In genomic region chr1:115130786-115131185, GRCh38 we compare ENCODE assay signal across 34 cellular contexts. TPM values are rescaled to one million over a fixed set of nuclear protein-coding genes. Genes with fewer than 3 reads are reported as not detected.
"Had no signal": no experiment of that assay in that cellular context is flagged by ENCODE, and none has a peak within 500 bp of the region (broad histone marks: within the 10 kb centered on the region; RNA-seq: fewer than 3 reads in every experiment).

No MANE protein-coding gene starts in this region.

- H3K36me3 Mint-ChIP-seq: activated CD4-positive, alpha-beta memory T cell treated with anti-CD3 and anti-CD28 coated beads for 36 hours; activated naive CD4-positive, alpha-beta T cell treated with anti-CD3 and anti-CD28 coated beads, Interleukin-2, amount 10 ng/mL, durations not matched to agents 7 days and 5 days; activated naive CD8-positive, alpha-beta T cell had no signal

- H3K9me3 Mint-ChIP-seq: activated B cell treated with CpG ODN at 0.5 μM for 24 hours; activated CD4-positive, alpha-beta memory T cell treated with anti-CD3 and anti-CD28 coated beads for 36 hours; activated naive CD4-positive, alpha-beta T cell treated with anti-CD3 and anti-CD28 coated beads, Interleukin-2, amount 10 ng/mL, durations not matched to agents 7 days and 5 days; activated naive CD8-positive, alpha-beta T cell treated with anti-CD3 and anti-CD28 coated beads, Interleukin-2, amount 50 U/mL, for 24 hours; activated T-cell treated with anti-CD3 and anti-CD28 coated beads, Interleukin-2, amount 50 U/mL, for 4 hours; activated T-helper 1 cell treated with anti-CD3 and anti-CD28 coated beads, Interleukin-12 subunit alpha, Interleukin-12 subunit beta, Interleukin-2, Interleukin-4 antibody, amounts not matched to agents 30 ng/mL and 10 ng/mL and 1 ng/mL, durations not matched to agents 14 hours and 24 hours and 36 hours had no signal

- H3K27me3 Mint-ChIP-seq: activated B cell treated with CpG ODN at 0.5 μM for 24 hours; activated naive CD4-positive, alpha-beta T cell treated with anti-CD3 and anti-CD28 coated beads, Interleukin-2, amount 10 ng/mL, durations not matched to agents 7 days and 5 days; activated naive CD8-positive, alpha-beta T cell treated with anti-CD3 and anti-CD28 coated beads, Interleukin-2, amount 50 U/mL, for 24 hours had no signal

- H3K4me3 Mint-ChIP-seq: activated B cell treated with CpG ODN at 0.5 μM for 24 hours; activated CD4-positive, alpha-beta memory T cell treated with anti-CD3 and anti-CD28 coated beads for 36 hours; activated naive CD4-positive, alpha-beta T cell treated with anti-CD3 and anti-CD28 coated beads, Interleukin-2, amount 10 ng/mL, durations not matched to agents 7 days and 5 days; activated naive CD8-positive, alpha-beta T cell; activated naive CD8-positive, alpha-beta T cell treated with anti-CD3 and anti-CD28 coated beads, Interleukin-2, amount 50 U/mL, for 24 hours; activated T-cell treated with anti-CD3 and anti-CD28 coated beads, Interleukin-2, amount 50 U/mL, for 4 hours; activated T-helper 1 cell treated with anti-CD3 and anti-CD28 coated beads, Interleukin-12 subunit alpha, Interleukin-12 subunit beta, Interleukin-2, Interleukin-4 antibody, amounts not matched to agents 30 ng/mL and 10 ng/mL and 1 ng/mL, durations not matched to agents 14 hours and 24 hours and 36 hours had no signal

- ATAC-seq: activated naive CD8-positive, alpha-beta T cell treated with anti-CD3 and anti-CD28 coated beads, Interleukin-2, amount 50 U/mL, for 24 hours; activated T-cell treated with anti-CD3 and anti-CD28 coated beads, Interleukin-2, amount 50 U/mL, for 4 hours; K562; PC-3 had no signal

- H3K27ac Mint-ChIP-seq: activated B cell treated with CpG ODN at 0.5 μM for 24 hours; activated CD4-positive, alpha-beta memory T cell treated with anti-CD3 and anti-CD28 coated beads for 36 hours; activated naive CD4-positive, alpha-beta T cell treated with anti-CD3 and anti-CD28 coated beads, Interleukin-2, amount 10 ng/mL, durations not matched to agents 7 days and 5 days; activated naive CD8-positive, alpha-beta T cell; activated naive CD8-positive, alpha-beta T cell treated with anti-CD3 and anti-CD28 coated beads, Interleukin-2, amount 50 U/mL, for 24 hours; activated T-helper 1 cell treated with anti-CD3 and anti-CD28 coated beads, Interleukin-12 subunit alpha, Interleukin-12 subunit beta, Interleukin-2, Interleukin-4 antibody, amounts not matched to agents 30 ng/mL and 10 ng/mL and 1 ng/mL, durations not matched to agents 14 hours and 24 hours and 36 hours had no signal

- DNase-seq: activated B cell treated with CpG ODN at 0.5 μM for 24 hours; activated CD4-positive, alpha-beta memory T cell treated with anti-CD3 and anti-CD28 coated beads for 36 hours; activated CD4-positive, alpha-beta T cell treated with anti-CD3 and anti-CD28 coated beads for 4 hours; activated CD4-positive, alpha-beta T cell treated with anti-CD3 and anti-CD28 coated beads, Interleukin-2, amount 50 U/mL, for 1 hour; activated CD4-positive, CD25-positive, alpha-beta regulatory T cell treated with anti-CD3 and anti-CD28 coated beads, Interleukin-2, amount 50 U/mL, for 72 hours; activated CD8-positive, alpha-beta memory T cell treated with anti-CD3 and anti-CD28 coated beads, Interleukin-2, amount 50 U/mL, for 4 hours; activated effector memory CD4-positive, alpha-beta T cell treated with Interleukin-2 at 50 U/mL for 16 hours; activated naive CD4-positive, alpha-beta T cell treated with anti-CD3 and anti-CD28 coated beads, Interleukin-2, amount 10 ng/mL, durations not matched to agents 7 days and 5 days; activated naive CD8-positive, alpha-beta T cell treated with anti-CD3 and anti-CD28 coated beads, Interleukin-2, amount 50 U/mL, for 24 hours; activated T-cell treated with anti-CD3 and anti-CD28 coated beads for 4 hours; activated T-cell treated with anti-CD3 and anti-CD28 coated beads, Interleukin-2, amount 50 U/mL, for 4 hours; anterior cingulate cortex; IMR-90; NCI-H1105 treated with DMSO at 0.1 percent for 48 hours; NCI-H1436; NCI-H1694; NCI-H1930; NCI-H2081 treated with DMSO at 0.1 percent for 48 hours; NCI-H226; NCI-H446 treated with DMSO at 0.1 percent for 48 hours; NCI-H524; NCI-H69; NCI-H82; PC-3; Right ventricle myocardium superior; SW 1271; T-helper 1 cell; T-helper 2 cell; T-helper 9 cell had no signal

- H3K36me3 ChIP-seq: cardiac muscle cell had no signal

- H3K27me3 ChIP-seq: cardiac muscle cell had no signal

- H3K4me1 Mint-ChIP-seq: activated B cell treated with CpG ODN at 0.5 μM for 24 hours; activated naive CD4-positive, alpha-beta T cell treated with anti-CD3 and anti-CD28 coated beads, Interleukin-2, amount 10 ng/mL, durations not matched to agents 7 days and 5 days had no signal

- H3K4me3 ChIP-seq: cardiac muscle cell, K562 had no signal

- H3K27ac ChIP-seq: cardiac muscle cell, VCaP had no signal

RNA-seq across cellular contexts. Expression of gene TSPAN2, which starts 41.5 kb away (rescaled TPM):
- total RNA-seq: K562 had no signal
- polyA plus RNA-seq: K562 had no signal
